1 cellular context compared by ENCODE assay signal in the genomic region with DNA sequence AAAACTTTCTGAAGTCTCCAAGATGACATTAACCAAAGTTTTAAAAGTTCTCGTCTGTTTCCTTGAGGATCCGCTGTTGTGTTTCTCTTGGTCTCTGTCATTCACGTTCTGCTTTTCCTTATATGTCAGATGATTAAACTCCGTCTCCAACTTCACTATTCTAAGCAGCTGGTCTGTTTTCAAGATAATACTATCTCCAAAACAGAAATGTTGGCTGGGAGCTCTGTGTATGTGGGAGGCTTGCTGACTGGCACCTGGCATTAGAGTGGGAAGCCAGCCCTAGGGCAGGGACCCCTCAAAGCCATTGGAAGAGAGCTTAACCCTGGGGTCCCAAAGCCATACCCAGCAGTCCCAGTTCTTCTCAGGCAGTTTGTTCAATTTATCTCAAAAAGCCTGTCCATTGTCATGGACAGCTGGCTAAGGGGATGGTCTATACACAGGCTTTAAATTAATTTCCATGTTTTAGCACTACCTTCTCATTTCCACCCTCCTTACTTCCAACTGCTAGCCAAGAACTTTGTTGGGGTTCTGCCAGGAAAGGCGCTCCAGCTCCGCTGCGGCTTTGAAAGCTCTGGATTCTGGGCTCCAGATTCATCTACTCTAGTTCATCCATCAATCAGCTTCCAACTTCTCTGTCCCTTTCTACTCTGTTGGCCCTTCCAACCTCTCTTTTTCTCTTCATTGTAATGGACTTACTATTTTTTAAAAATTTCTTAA.
TF ChIP-seq lines count a peak whose summit lies in the region.

No MANE protein-coding gene starts in this region.

TF ChIP-seq in WTC11, 78 proteins besides CTCF, POLR2A, EP300 and RAD21 (continued from another document):
- TF ChIP-seq, protein P1, sequence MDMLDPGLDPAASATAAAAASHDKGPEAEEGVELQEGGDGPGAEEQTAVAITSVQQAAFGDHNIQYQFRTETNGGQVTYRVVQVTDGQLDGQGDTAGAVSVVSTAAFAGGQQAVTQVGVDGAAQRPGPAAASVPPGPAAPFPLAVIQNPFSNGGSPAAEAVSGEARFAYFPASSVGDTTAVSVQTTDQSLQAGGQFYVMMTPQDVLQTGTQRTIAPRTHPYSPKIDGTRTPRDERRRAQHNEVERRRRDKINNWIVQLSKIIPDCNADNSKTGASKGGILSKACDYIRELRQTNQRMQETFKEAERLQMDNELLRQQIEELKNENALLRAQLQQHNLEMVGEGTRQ (CRISPR knock-in tag; IDR thresholded peaks at IDR 0.05), result no peak
- TF ChIP-seq ZNF232 (CRISPR knock-in tag; IDR thresholded peaks at IDR 0.05), result no peak
- TF ChIP-seq GABPB1 (CRISPR knock-in tag; IDR thresholded peaks at IDR 0.05), result no peak
- TF ChIP-seq TCF7 (CRISPR knock-in tag; IDR thresholded peaks at IDR 0.05; ENCODE audit: low read depth), result no peak
- no peak for TF ChIP-seq IRF2 (CRISPR knock-in tag; IDR thresholded peaks at IDR 0.05; ENCODE audit: borderline replicate concordance, low read depth)
- TF ChIP-seq, protein P2, sequence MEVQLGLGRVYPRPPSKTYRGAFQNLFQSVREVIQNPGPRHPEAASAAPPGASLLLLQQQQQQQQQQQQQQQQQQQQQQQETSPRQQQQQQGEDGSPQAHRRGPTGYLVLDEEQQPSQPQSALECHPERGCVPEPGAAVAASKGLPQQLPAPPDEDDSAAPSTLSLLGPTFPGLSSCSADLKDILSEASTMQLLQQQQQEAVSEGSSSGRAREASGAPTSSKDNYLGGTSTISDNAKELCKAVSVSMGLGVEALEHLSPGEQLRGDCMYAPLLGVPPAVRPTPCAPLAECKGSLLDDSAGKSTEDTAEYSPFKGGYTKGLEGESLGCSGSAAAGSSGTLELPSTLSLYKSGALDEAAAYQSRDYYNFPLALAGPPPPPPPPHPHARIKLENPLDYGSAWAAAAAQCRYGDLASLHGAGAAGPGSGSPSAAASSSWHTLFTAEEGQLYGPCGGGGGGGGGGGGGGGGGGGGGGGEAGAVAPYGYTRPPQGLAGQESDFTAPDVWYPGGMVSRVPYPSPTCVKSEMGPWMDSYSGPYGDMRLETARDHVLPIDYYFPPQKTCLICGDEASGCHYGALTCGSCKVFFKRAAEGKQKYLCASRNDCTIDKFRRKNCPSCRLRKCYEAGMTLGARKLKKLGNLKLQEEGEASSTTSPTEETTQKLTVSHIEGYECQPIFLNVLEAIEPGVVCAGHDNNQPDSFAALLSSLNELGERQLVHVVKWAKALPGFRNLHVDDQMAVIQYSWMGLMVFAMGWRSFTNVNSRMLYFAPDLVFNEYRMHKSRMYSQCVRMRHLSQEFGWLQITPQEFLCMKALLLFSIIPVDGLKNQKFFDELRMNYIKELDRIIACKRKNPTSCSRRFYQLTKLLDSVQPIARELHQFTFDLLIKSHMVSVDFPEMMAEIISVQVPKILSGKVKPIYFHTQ (CRISPR knock-in tag; IDR thresholded peaks at IDR 0.05), result no peak
- no peak for TF ChIP-seq ZNF121 (CRISPR knock-in tag; IDR thresholded peaks at IDR 0.05)
- no peak for TF ChIP-seq IRF1 (CRISPR knock-in tag; IDR thresholded peaks at IDR 0.05)
- no peak for TF ChIP-seq ZBTB43 (CRISPR knock-in tag; IDR thresholded peaks at IDR 0.05)
